9 cellular contexts compared by ENCODE assay signal in the genomic region with DNA sequence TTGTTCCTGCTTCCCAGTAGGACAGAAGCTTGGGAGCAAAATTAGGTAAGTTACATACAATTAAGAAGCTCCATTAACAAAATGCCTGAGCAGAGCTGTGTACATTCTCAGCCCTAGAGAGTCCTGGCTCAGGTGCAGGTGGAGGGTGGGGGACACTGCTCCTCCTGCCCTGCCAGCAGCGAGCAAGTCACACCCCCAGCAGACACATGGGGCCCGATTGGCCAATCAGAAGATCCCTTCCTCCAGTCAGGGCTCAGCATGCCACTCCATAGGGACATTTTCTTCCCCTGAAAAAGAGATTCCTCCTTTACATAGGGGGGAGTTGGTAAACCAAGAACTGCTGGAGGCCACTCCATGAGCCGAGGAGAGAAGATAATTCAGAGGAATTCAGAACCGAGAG.
A peak's percentile ranks its signal among the peaks of the same experiment; 100 is the strongest.
DNase-seq lines count a peak whose midpoint lies in the region; ATAC-seq, FAIRE-seq and TF ChIP-seq lines count a peak whose summit lies in the region.
"Had no signal": no experiment of that assay in that cellular context is flagged by ENCODE, and none has a peak within 500 bp of the region (broad histone marks: within the 10 kb centered on the region; RNA-seq: fewer than 3 reads in every experiment).

No MANE protein-coding gene starts in this region.

- H3K36me3 ChIP-seq in H1 (ENCODE audit: control insufficient read depth in 2 of 4, insufficient read depth in 4 of 4, low read length in 3 of 4) (no peaks in the 10 kb centered on the region), hepatocyte (replicated peaks; ENCODE audit: insufficient read depth, low read depth) (no peaks in the 10 kb centered on the region)

- H4K91ac ChIP-seq in H1 (replicated peaks; ENCODE audit: insufficient read length, low read length), result no peak overlapping the region

- H3K79me1 ChIP-seq in H1 (ENCODE audit: low read depth, low read length), result no peaks in the 10 kb centered on the region

- H2AK5ac ChIP-seq in H1 (ENCODE audit: low read depth, low read length), result no peak overlapping the region

- peaks cover 9 to 25% (median 16%) of the 10 kb centered on the region in 4 experiments for H3K4me1 ChIP-seq in H1 (replicated peaks in 1 of 4; ENCODE audit: control insufficient read depth in 3 of 4, insufficient read depth in 4 of 4, low read length in 3 of 4)
- H3K4me1 ChIP-seq in hepatocyte (ENCODE audit: insufficient read depth), result no peaks in the 10 kb centered on the region

- TF ChIP-seq EP300 in H1 (IDR thresholded peaks at IDR 0.05; ENCODE audit: borderline replicate concordance in 1 of 2, low read depth in 2 of 2, low read length in 2 of 2), result no peak

- peak overlapping the region; percentile 18 to 59; a peak in 2 of 4 replicates for H3K4me2 ChIP-seq in H1 (ENCODE audit: insufficient read depth in 1 of 2, low read depth in 2 of 2, low read length in 2 of 2)
- no peak overlapping the region for H3K4me2 ChIP-seq in hepatocyte

- H2BK20ac ChIP-seq in H1 (ENCODE audit: low read length), result 0 out of 2 replicates have a peak overlapping the region, but pooled peaks have one; percentile 48

- FAIRE-seq in H1 (lab: Jason Lieb, UNC), result peak; percentile 63

- 30% methylated on average over 4 of the region's 4 CpGs; no CpG with 5 or more reads in 1 of the 2 experiments for WGBS in H1 (ENCODE audit: extremely low coverage in 1 of 2, insufficient coverage in 1 of 2, insufficient read length in 1 of 2, insufficient replicate concordance in 2 of 2, low coverage in 1 of 2, low lambda C conversion rate in 2 of 2, missing lambda C conversion rate in 1 of 2), 2 experiments
- WGBS in hepatocyte (ENCODE audit: low lambda C conversion rate, missing lambda C conversion rate), result 30% methylated on average over 4 of the region's 4 CpGs

- H3K27me3 ChIP-seq in H1 (replicated peaks in 1 of 4; ENCODE audit: control insufficient read depth in 3 of 4, extremely low read depth in 1 of 4, insufficient read depth in 3 of 4, low read length in 3 of 4), result peaks cover 0 to under 1% (median 0%) of the 10 kb centered on the region in 4 experiments; a peak in 2 of 7 replicates
- H3K27me3 ChIP-seq in hepatocyte, result no peaks in the 10 kb centered on the region

- no peak overlapping the region; the same call in 1 of the 2 replicates for H3K18ac ChIP-seq in H1 (ENCODE audit: extremely low read depth, low read length)

- H2BK12ac ChIP-seq in H1 (ENCODE audit: low read depth, low read length), result no peak overlapping the region

- peak overlapping the region; percentile 95; the same call in 1 of the 2 replicates for H2BK15ac ChIP-seq in H1 (ENCODE audit: low read length)

- H3K9ac ChIP-seq in H1 (replicated peaks in 1 of 4; ENCODE audit: extremely low read depth in 1 of 4, low read depth in 3 of 4, low read length in 3 of 4), result no peak overlapping the region

- CTCF ChIA-PET in H1 (lab: Charles Lee; ENCODE audit: partially characterized antibody), result interaction anchor here (1.1 kb wide), 1 partner anchor 41 kb away, joined by 3 read pairs; no protein-coding TSS in a partner anchor

- POLR2A ChIA-PET in H1 (lab: Charles Lee; ENCODE audit: partially characterized antibody), result interaction anchor here (1.2 to 1.3 kb wide), 3 partner anchors 9 to 411 kb away, joined by 3 read pairs; no protein-coding TSS in a partner anchor

- no peaks in the 10 kb centered on the region for H3K9me2 ChIP-seq in hepatocyte (replicated peaks; ENCODE audit: insufficient read depth)

- H3K27ac ChIP-seq in H1 (ENCODE audit: low read depth, low read length), result no peak overlapping the region
- no peak overlapping the region for H3K27ac ChIP-seq in hepatocyte

- no peak overlapping the region for H3K4ac ChIP-seq in H1 (replicated peaks; ENCODE audit: insufficient read length, low read depth, low read length)

- peak overlapping the region; percentile 60; the same call in 1 of the 2 replicates for H4K8ac ChIP-seq in H1 (ENCODE audit: extremely low read depth, insufficient read depth, low read length)

- no peak overlapping the region for H2BK120ac ChIP-seq in H1 (replicated peaks; ENCODE audit: low read depth, low read length)

- no peak for TF ChIP-seq POLR2A in H1 (IDR thresholded peaks at IDR 0.05; ENCODE audit: control extremely low read depth in 1 of 2, low read depth in 2 of 2, low read length in 2 of 2)

- intact Hi-C loops in sciatic nerve (cut with DNase I), result no loop called here

- H3K56ac ChIP-seq in H1 (replicated peaks; ENCODE audit: insufficient read length, low read depth, low read length), result no peak overlapping the region

- no peaks in the 10 kb centered on the region for H3K79me2 ChIP-seq in H1 (ENCODE audit: control insufficient read depth in 1 of 2, insufficient read depth in 2 of 2, low read length in 2 of 2)
- no peaks in the 10 kb centered on the region for H3K79me2 ChIP-seq in hepatocyte

- H2AFZ ChIP-seq in H1 (ENCODE audit: low read length), result no peak overlapping the region
- H2AFZ ChIP-seq in hepatocyte, result no peak overlapping the region

- no peak for TF ChIP-seq RAD21 in H1 (IDR thresholded peaks at IDR 0.05 in 1 of 2, conservative IDR thresholded peaks at IDR 0.05 in 1 of 2; ENCODE audit: low read depth in 2 of 2, low read length in 2 of 2)

- H3K9me3 ChIP-seq in H1 (ENCODE audit: insufficient read depth in 2 of 2, low read depth in 1 of 2, low read length in 1 of 2) (peaks cover 0 to 7% of the 10 kb centered on the region in 2 experiments; a peak in 2 of 4 replicates), hepatocyte (ENCODE audit: low read depth) (no peaks in the 10 kb centered on the region)

- ATAC-seq in sciatic nerve, result peak; percentile 58
- ATAC-seq in HG03175 (IDR thresholded peaks at IDR 0.05; ENCODE audit: unreplicated experiment), result no peak
- ATAC-seq: naive thymus-derived CD4-positive, alpha-beta T cell had no signal

- peak overlapping the region in 3 of 4 experiments; percentile 2 to 48 (median 14); a peak in 5 of 8 replicates for H3K4me3 ChIP-seq in H1 (ENCODE audit: extremely low read depth in 1 of 4, insufficient read depth in 2 of 4, low read depth in 3 of 4, low read length in 4 of 4)
- no peak overlapping the region for H3K4me3 ChIP-seq in hepatocyte

- peak; percentile 25 for DNase-seq in NCI-H1105 treated with DMSO at 0.1 percent for 48 hours (lab: John Stamatoyannopoulos, UW)
- no peak for DNase-seq in NCI-H1105 (lab: John Stamatoyannopoulos, UW)
- peak; percentile 68 to 78 for DNase-seq in NCI-H524 (lab: John Stamatoyannopoulos, UW)
- DNase-seq in H1 (ENCODE audit: low read depth in 1 of 2, low spot score in 2 of 2), result peak in 1 of 2 experiments; percentile 68
- DNase-seq in sciatic nerve (ENCODE audit: low spot score), result peak; percentile 47
- DNase-seq in hepatocyte (ENCODE audit: low spot score), result no peak
- DNase-seq in occipital lobe (lab: John Stamatoyannopoulos, UW), result no peak
- DNase-seq: naive thymus-derived CD4-positive, alpha-beta T cell had no signal

- no peak for TF ChIP-seq CTCF in H1 (IDR thresholded peaks at IDR 0.05; ENCODE audit: control extremely low read depth in 1 of 3, insufficient read depth in 1 of 3, low read depth in 1 of 3, low read length in 3 of 3)
- no peak for TF ChIP-seq CTCF in hepatocyte (IDR thresholded peaks at IDR 0.05; ENCODE audit: poor library complexity)

- peaks cover 5% of the 10 kb centered on the region; the same call in 1 of the 2 replicates for H3K23me2 ChIP-seq in H1 (ENCODE audit: low read depth, low read length)

- H3K23ac ChIP-seq in H1 (ENCODE audit: insufficient read length), result no peak overlapping the region

- no peak overlapping the region for H4K5ac ChIP-seq in H1 (ENCODE audit: insufficient read length, low read depth, low read length)

- H4K20me1 ChIP-seq in H1 (replicated peaks in 1 of 2; ENCODE audit: control insufficient read depth in 1 of 2, insufficient read depth in 2 of 2, low read length in 2 of 2) (no peaks in the 10 kb centered on the region), hepatocyte (ENCODE audit: insufficient read depth, poor library complexity, severe bottlenecking) (no peaks in the 10 kb centered on the region)

- H2BK5ac ChIP-seq in H1 (ENCODE audit: low read depth, low read length), result peak overlapping the region; percentile 78; the same call in 1 of the 2 replicates

- H3K14ac ChIP-seq in H1 (ENCODE audit: insufficient read length), result no peak overlapping the region

TF ChIP-seq in H1, 55 proteins besides CTCF, POLR2A, EP300 and RAD21 (continues in another document):
- TF ChIP-seq MAFK (IDR thresholded peaks at IDR 0.05; ENCODE audit: low read depth, low read length) (no peak), KDM4A (IDR thresholded peaks at IDR 0.05; ENCODE audit: low read depth, low read length, severe bottlenecking) (no peak), SP4 (IDR thresholded peaks at IDR 0.05; ENCODE audit: low read length) (no peak), RBBP5 (IDR thresholded peaks at IDR 0.05; ENCODE audit: borderline replicate concordance, low read depth, low read length) (no peak), USF2 (IDR thresholded peaks at IDR 0.05; ENCODE audit: low read length) (peak; percentile 73), CHD1 (IDR thresholded peaks at IDR 0.05; ENCODE audit: low read depth, low read length) (no peak), YY1 (IDR thresholded peaks at IDR 0.05; ENCODE audit: low read depth, low read length) (no peak; the same call in 1 of the 2 replicates), KDM1A (IDR thresholded peaks at IDR 0.05; ENCODE audit: borderline replicate concordance, low read length) (no peak), SAP30 (IDR thresholded peaks at IDR 0.05; ENCODE audit: insufficient read depth, insufficient replicate concordance, low read length) (no peak), BRCA1 (IDR thresholded peaks at IDR 0.05; ENCODE audit: low read depth, low read length) (no peak), BCL11A (IDR thresholded peaks at IDR 0.05; ENCODE audit: low read depth in 2 of 2, low read length in 2 of 2) (no peak), TCF12 (IDR thresholded peaks at IDR 0.05; ENCODE audit: low read depth, low read length) (no peak)
- TF ChIP-seq, protein P1, sequence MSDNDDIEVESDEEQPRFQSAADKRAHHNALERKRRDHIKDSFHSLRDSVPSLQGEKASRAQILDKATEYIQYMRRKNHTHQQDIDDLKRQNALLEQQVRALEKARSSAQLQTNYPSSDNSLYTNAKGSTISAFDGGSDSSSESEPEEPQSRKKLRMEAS (IDR thresholded peaks at IDR 0.05), result 0 out of 2 replicates have a peak, but pooled peaks have one; percentile 55

Comparison
In these comparisons a context has a peak if more than half of its experiments do, and no peak if none do; other contexts are left out.
1. DNase-seq: peak in NCI-H1105 treated with DMSO at 0.1 percent for 48 hours (single experiment), NCI-H524 (2 of 2) and sciatic nerve (single experiment); none in NCI-H1105 (single experiment), hepatocyte (single experiment) and occipital lobe (single experiment).